24 cellular contexts compared by ENCODE assay signal in genomic region chr12:5050542-5050941, GRCh38. TPM values are rescaled to one million over a fixed set of nuclear protein-coding genes. Genes with fewer than 3 reads are reported as not detected.
"Had no signal": no experiment of that assay in that cellular context is flagged by ENCODE, and none has a peak within 500 bp of the region (broad histone marks: within the 10 kb centered on the region; RNA-seq: fewer than 3 reads in every experiment).

No MANE protein-coding gene starts in this region.

- DNase-seq: activated CD4-positive, alpha-beta T cell treated with anti-CD3 and anti-CD28 coated beads for 48 hours; activated CD4-positive, alpha-beta T cell treated with anti-CD3 and anti-CD28 coated beads, Interleukin-2, amount 50 U/mL, for 4 hours; activated CD4-positive, CD25-positive, alpha-beta regulatory T cell treated with anti-CD3 and anti-CD28 coated beads, Interleukin-2, amount 50 U/mL, for 72 hours; activated CD8-positive, alpha-beta memory T cell treated with anti-CD3 and anti-CD28 coated beads, Interleukin-2, amount 50 U/mL, for 48 hours; activated CD8-positive, alpha-beta T cell treated with anti-CD3 and anti-CD28 coated beads, Interleukin-2, amount 10 ng/mL, durations not matched to agents 7 days and 5 days; activated naive CD4-positive, alpha-beta T cell; activated T-cell treated with anti-CD3 and anti-CD28 coated beads, Interleukin-2, amount 50 U/mL, for 1 hour; aorta; Karpas-422; MM.1S; NCI-H1048; NCI-H146; NCI-H187 treated with DMSO at 0.1 percent for 48 hours; NCI-H2081 treated with DMSO at 0.1 percent for 48 hours; NCI-H446; NCI-H524; Peyer's patch; Right ventricle myocardium superior; SJCRH30; SK-N-SH; SW 1271 had no signal

- H3K27me3 ChIP-seq: Peyer's patch had no signal

- H3K4me2 ChIP-seq: SK-N-SH had no signal

- ATAC-seq: activated CD8-positive, alpha-beta T cell treated with anti-CD3 and anti-CD28 coated beads, Interleukin-2, amount 10 ng/mL, durations not matched to agents 7 days and 5 days had no signal

- H3K9ac ChIP-seq: SK-N-SH had no signal

- H3K36me3 ChIP-seq: Peyer's patch, SJCRH30 had no signal

- H3K4me1 ChIP-seq: Peyer's patch, SJCRH30 had no signal

- H3K9me3 ChIP-seq: Peyer's patch, SJCRH30, SK-N-SH had no signal

- H3K4me3 ChIP-seq: Peyer's patch, SJCRH30 had no signal

- H3K27ac ChIP-seq: Peyer's patch, RWPE1, SJCRH30 had no signal

RNA-seq across cellular contexts. Expression of gene KCNA5, which starts 6.9 kb away (rescaled TPM):
- total RNA-seq: activated CD8-positive, alpha-beta T cell treated with anti-CD3 and anti-CD28 coated beads, Interleukin-2, amount 10 ng/mL, durations not matched to agents 7 days and 5 days; bronchial epithelial cell; SJCRH30; T-helper 1 cell treated with Interleukin-12 subunit alpha and Interleukin-12 subunit beta and Interleukin-4 antibody, amounts not matched to agents 30 ng/mL and 1 ng/mL, for 36 hours had no signal
- polyA plus RNA-seq: SK-N-SH had no signal
